24 cellular contexts compared by ENCODE assay signal in the genomic region with DNA sequence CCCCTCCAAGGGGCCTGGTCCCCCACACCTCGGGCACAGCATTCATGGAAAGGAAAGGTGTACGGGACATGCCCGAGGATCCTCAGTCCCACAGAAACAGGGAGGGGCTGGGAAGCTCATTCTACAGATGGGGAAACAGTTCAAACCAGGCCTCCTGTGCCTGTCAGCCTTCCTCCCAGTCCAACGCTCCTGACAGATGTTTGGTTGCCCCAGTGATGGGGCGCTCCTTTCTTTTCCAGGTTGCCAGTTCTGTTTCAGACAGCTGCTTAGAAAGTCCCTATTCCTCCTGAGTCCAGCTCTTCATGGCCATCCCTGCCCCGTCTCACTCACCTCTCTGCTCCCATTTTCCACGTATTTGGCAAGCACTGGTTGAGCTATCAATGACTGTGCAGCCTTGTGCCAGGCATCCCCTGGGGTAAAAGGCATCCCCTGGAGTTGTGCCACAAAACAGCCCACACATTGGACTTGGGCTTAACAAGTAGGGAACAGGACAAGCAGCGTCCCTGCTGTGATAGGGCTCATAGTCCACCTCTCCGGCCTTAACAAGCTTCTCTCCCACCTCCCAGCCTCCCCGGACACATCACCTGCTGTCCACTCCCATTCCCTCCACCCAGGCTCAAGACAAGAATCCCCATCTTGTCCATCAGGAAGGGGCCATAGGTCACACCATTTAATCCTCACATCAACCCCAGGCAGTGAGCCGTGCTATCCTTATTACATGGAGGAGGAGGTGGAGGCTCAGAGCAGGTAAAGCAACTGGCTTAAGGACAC. TPM values are rescaled to one million over a fixed set of nuclear protein-coding genes. Genes with fewer than 3 reads are reported as not detected.
DNase-seq lines count a peak whose midpoint lies in the region; FAIRE-seq and TF ChIP-seq lines count a peak whose summit lies in the region.
"Had no signal": no experiment of that assay in that cellular context is flagged by ENCODE, and none has a peak within 500 bp of the region (broad histone marks: within the 10 kb centered on the region; RNA-seq: fewer than 3 reads in every experiment).

No MANE protein-coding gene starts in this region.

- peak; percentile 8 for DNase-seq in DMS 273 (lab: John Stamatoyannopoulos, UW; ENCODE audit: unreplicated experiment)
- no peak for DNase-seq in DMS 273 treated with DMSO at 0.1 percent for 48 hours (lab: John Stamatoyannopoulos, UW)
- DNase-seq in HFFc6: no peak
- no peak for DNase-seq in astrocyte (ENCODE audit: low read depth)
- DNase-seq in osteoblast (ENCODE audit: insufficient read length, low spot score, missing footprints): peak; percentile 72
- no peak for DNase-seq in KBM-7
- DNase-seq in activated gamma-delta T cell treated with Interleukin-2 at 50 U/mL for 16 hours: no peak
- DNase-seq in ovary: no peak
- DNase-seq: ACHN, DND-41, GOT3, Kasumi-1, NCI-H1105 treated with DMSO at 0.1 percent for 48 hours, NCI-H2029 treated with DMSO at 0.1 percent for 48 hours, NCI-H345, NCI-H524 treated with DMSO at 0.1 percent for 48 hours, NCI-H82, Right ventricle myocardium superior had no signal

- peaks cover 19% of the 10 kb centered on the region for H3K36me3 ChIP-seq in astrocyte (ENCODE audit: insufficient read depth, low read length)
- H3K36me3 ChIP-seq in osteoblast (ENCODE audit: insufficient read depth, low read length): peaks cover 3% of the 10 kb centered on the region
- no peaks in the 10 kb centered on the region for H3K36me3 ChIP-seq in ovary

- peaks cover 96% of the 10 kb centered on the region for H3K36me3 Mint-ChIP-seq in HFFc6 (ENCODE audit: low read depth)
- H3K36me3 Mint-ChIP-seq in astrocyte (ENCODE audit: low read depth, unreplicated experiment): peaks cover 2% of the 10 kb centered on the region

- peaks cover 18% of the 10 kb centered on the region; the same call in 1 of the 2 replicates for H3K9me3 Mint-ChIP-seq in HFFc6
- peaks cover 1% of the 10 kb centered on the region for H3K9me3 Mint-ChIP-seq in astrocyte (ENCODE audit: unreplicated experiment)

- no peak overlapping the region for H3K4me3 ChIP-seq in astrocyte (ENCODE audit: insufficient read depth, low read depth, low read length)
- H3K4me3 ChIP-seq in osteoblast (ENCODE audit: insufficient read depth, low read length): no peak overlapping the region
- H3K4me3 ChIP-seq in ovary: no peak overlapping the region

- WGBS in ovary, 3 donors: 86 to 87% (median 86%) methylated on average over 11 of the region's 11 CpGs

- no peaks in the 10 kb centered on the region for H3K9me3 ChIP-seq in astrocyte (ENCODE audit: insufficient read depth, low read depth, low read length)
- H3K9me3 ChIP-seq in osteoblast (ENCODE audit: low read depth, low read length): no peaks in the 10 kb centered on the region
- no peaks in the 10 kb centered on the region for H3K9me3 ChIP-seq in ovary

- H3K4me1 ChIP-seq in astrocyte (ENCODE audit: insufficient read depth, low read length) (peaks cover 50% of the 10 kb centered on the region), osteoblast (ENCODE audit: insufficient read depth, low read length) (peaks cover 24% of the 10 kb centered on the region), ovary (ENCODE audit: insufficient read depth) (peaks cover 6% of the 10 kb centered on the region)

- no peak for TF ChIP-seq POLR2A in ovary (IDR thresholded peaks at IDR 0.05)

- no peak for TF ChIP-seq EP300 in ovary (IDR thresholded peaks at IDR 0.05)

- H3K9ac ChIP-seq in astrocyte (ENCODE audit: low read length): no peak overlapping the region

- in situ Hi-C loops in KBM-7 (cut with MboI; ENCODE audit: low pct_unique_long_range_greater_than_20kb, low sequenced_read_pairs): no loop called here

- H4K20me1 ChIP-seq in astrocyte (ENCODE audit: insufficient read depth, low read length): peaks cover 56% of the 10 kb centered on the region
- peaks cover 16% of the 10 kb centered on the region for H4K20me1 ChIP-seq in osteoblast (ENCODE audit: insufficient read depth, low read length)

- no peak overlapping the region for H2AFZ ChIP-seq in astrocyte (ENCODE audit: low read depth, low read length)
- no peak overlapping the region for H2AFZ ChIP-seq in osteoblast (ENCODE audit: low read length)

- TF ChIP-seq CTCF in HFFc6 (IDR thresholded peaks at IDR 0.05) (no peak), astrocyte (IDR thresholded peaks at IDR 0.05; ENCODE audit: insufficient read depth, low read depth, low read length) (no peak), osteoblast (IDR thresholded peaks at IDR 0.05; ENCODE audit: extremely low read depth, low read depth, low read length) (no peak), ovary (IDR thresholded peaks at IDR 0.05) (no peak)

- H3K27me3 Mint-ChIP-seq in HFFc6 (ENCODE audit: insufficient read depth) (peaks cover 38% of the 10 kb centered on the region), astrocyte (ENCODE audit: low read depth, unreplicated experiment) (peaks cover 49% of the 10 kb centered on the region)

- H3K27me3 ChIP-seq in astrocyte (ENCODE audit: insufficient read depth, low read length) (no peaks in the 10 kb centered on the region), osteoblast (ENCODE audit: insufficient read depth, low read length) (peaks cover 13% of the 10 kb centered on the region), ovary (no peaks in the 10 kb centered on the region)

- peak overlapping the region; percentile 97 for H3K4me3 Mint-ChIP-seq in HFFc6
- no peak overlapping the region for H3K4me3 Mint-ChIP-seq in astrocyte (ENCODE audit: unreplicated experiment)

- H3K4me1 Mint-ChIP-seq in HFFc6 (ENCODE audit: low read depth): peaks cover 91% of the 10 kb centered on the region
- peaks cover 8% of the 10 kb centered on the region for H3K4me1 Mint-ChIP-seq in astrocyte (ENCODE audit: low read depth, unreplicated experiment)

- H3K27ac ChIP-seq in astrocyte (ENCODE audit: low read depth, low read length) (no peak overlapping the region), osteoblast (ENCODE audit: low read depth, low read length) (no peak overlapping the region), ovary (no peak overlapping the region)
- H3K27ac ChIP-seq: 22Rv1, C4-2B had no signal

- intact Hi-C loops in ovary (cut with DNase I): loop anchor here in 2 of 4 donors (10.0 kb wide), 1 partner anchor 98 kb away; no protein-coding TSS in a partner anchor

- no peak for FAIRE-seq in astrocyte (lab: Jason Lieb, UNC)
- FAIRE-seq: D721Med, G401.6, GM18507 had no signal

- H3K4me2 ChIP-seq in astrocyte (ENCODE audit: low read length) (peak overlapping the region; percentile 15), osteoblast (ENCODE audit: insufficient read depth, low read length) (no peak overlapping the region)

- H3K27ac Mint-ChIP-seq in HFFc6 (peak overlapping the region; percentile 92), astrocyte (ENCODE audit: unreplicated experiment) (no peak overlapping the region)

- H3K79me2 ChIP-seq in astrocyte (ENCODE audit: insufficient read depth, low read length): peaks cover 53% of the 10 kb centered on the region
- H3K79me2 ChIP-seq in osteoblast (ENCODE audit: insufficient read depth, low read length): peaks cover 11% of the 10 kb centered on the region

RNA-seq across cellular contexts. Expression of a gene that starts 6.6 kb away (rescaled TPM):
- total RNA-seq in HFFc6 (2021; fragmentation: NEBNext Ultra II Directional; extraction: Animal tissue kit (Norgen Biotek cat#: 25700)): 100 to 1,000 TPM; 596 to 899 (median 635) TPM
- total RNA-seq in astrocyte (2.2 and 3.0 TPM in 2 replicates), osteoblast (2.5 and 6.2 TPM in 2 replicates), ovary (10 to 100 TPM in 1 of 7 donors, 1 to 10 TPM in 3, under 1 TPM in 3; 0.27 to 14.9 (median 1.1) TPM)
- 1 to 10 TPM; 4.9 to 5.0 TPM for polyA plus RNA-seq in ovary

RNA-seq across cellular contexts. Expression of a gene that starts 29.2 kb away (rescaled TPM):
- under 1 TPM in 1 of 6 experiments, not detected in 5; 0.25 TPM for total RNA-seq in HFFc6 (2021; fragmentation: NEBNext Ultra II Directional; extraction: Animal tissue kit (Norgen Biotek cat#: 25700))
- not detected in 2 replicates for total RNA-seq in astrocyte
- not detected in 2 replicates for total RNA-seq in osteoblast
- under 1 TPM in 1 of 7 donors, not detected in 6; 0.23 TPM for total RNA-seq in ovary
- polyA plus RNA-seq in ovary: under 1 TPM in 1 of 2 donors, not detected in 1; 0.15 TPM
- total RNA-seq: SK-MEL-5 had no signal

Comparison
In these comparisons a context has a peak if more than half of its experiments do, and no peak if none do; other contexts are left out.
1. DNase-seq: peak in DMS 273 (single experiment) and osteoblast (single experiment); none in DMS 273 treated with DMSO at 0.1 percent for 48 hours (single experiment), HFFc6 (single experiment), astrocyte (single experiment), KBM-7 (single experiment), activated gamma-delta T cell treated with Interleukin-2 at 50 U/mL for 16 hours (single experiment) and ovary (0 of 5).
2. RNA of a gene that starts 6.6 kb away (total RNA-seq): 596 to 899 TPM in HFFc6; 2.2 to 3.0 TPM in astrocyte, 2.5 to 6.2 TPM in osteoblast and 0.27 to 14.9 TPM in ovary; every median in the first group is over 10 times any median in the second.